In the genomic region with DNA sequence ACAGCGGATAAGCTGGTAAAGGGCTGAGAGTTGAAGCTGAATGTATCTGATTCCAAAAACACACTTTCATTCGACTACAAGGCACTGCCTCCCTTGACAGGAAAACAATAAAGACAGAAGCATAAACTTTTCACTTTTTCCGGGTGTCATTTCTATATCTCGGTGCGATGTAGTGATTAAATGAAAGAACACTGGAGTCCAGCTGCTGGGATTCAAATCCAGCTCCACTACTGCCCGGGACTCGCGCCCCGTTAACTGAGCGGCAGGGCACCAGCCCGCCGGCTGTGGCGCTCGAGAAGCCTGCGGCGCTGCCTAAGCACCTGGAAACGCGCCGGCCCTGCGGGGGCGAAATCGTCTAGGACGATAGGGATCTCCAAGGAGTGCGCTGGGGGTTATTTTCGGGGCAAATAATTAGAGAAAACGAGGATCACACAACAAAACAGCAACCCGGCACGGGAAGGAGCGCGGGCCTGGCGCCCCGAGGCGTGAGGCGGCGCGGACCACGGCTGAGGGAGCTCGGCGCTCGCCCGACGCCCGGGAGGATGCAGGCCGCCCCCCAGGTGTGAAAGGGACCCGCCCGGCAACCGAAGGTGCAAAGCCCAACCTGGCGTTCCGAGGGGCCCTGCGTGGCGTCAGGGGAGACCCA, we compare ENCODE assay signal across 1 cellular context.
TF ChIP-seq lines count a peak whose summit lies in the region.

No MANE protein-coding gene starts in this region.

TF ChIP-seq in K562, 482 proteins besides CTCF, POLR2A, EP300 and RAD21 (continues in another document):
- no peak for TF ChIP-seq ZNF445 (CRISPR knock-in tag; IDR thresholded peaks at IDR 0.05; ENCODE audit: low read depth)
- no peak for TF ChIP-seq MIER1 (IDR thresholded peaks at IDR 0.05; ENCODE audit: low read depth)
- TF ChIP-seq TFAM (CRISPR knock-in tag; conservative IDR thresholded peaks at IDR 0.05): no peak
- TF ChIP-seq, protein P1, sequence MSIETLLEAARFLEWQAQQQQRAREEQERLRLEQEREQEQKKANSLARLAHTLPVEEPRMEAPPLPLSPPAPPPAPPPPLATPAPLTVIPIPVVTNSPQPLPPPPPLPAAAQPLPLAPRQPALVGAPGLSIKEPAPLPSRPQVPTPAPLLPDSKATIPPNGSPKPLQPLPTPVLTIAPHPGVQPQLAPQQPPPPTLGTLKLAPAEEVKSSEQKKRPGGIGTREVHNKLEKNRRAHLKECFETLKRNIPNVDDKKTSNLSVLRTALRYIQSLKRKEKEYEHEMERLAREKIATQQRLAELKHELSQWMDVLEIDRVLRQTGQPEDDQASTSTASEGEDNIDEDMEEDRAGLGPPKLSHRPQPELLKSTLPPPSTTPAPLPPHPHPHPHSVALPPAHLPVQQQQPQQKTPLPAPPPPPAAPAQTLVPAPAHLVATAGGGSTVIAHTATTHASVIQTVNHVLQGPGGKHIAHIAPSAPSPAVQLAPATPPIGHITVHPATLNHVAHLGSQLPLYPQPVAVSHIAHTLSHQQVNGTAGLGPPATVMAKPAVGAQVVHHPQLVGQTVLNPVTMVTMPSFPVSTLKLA (conservative IDR thresholded peaks at IDR 0.05): peak in 1 of 2 experiments; percentile 23; a peak in 1 of 4 replicates
- TF ChIP-seq, protein P2, sequence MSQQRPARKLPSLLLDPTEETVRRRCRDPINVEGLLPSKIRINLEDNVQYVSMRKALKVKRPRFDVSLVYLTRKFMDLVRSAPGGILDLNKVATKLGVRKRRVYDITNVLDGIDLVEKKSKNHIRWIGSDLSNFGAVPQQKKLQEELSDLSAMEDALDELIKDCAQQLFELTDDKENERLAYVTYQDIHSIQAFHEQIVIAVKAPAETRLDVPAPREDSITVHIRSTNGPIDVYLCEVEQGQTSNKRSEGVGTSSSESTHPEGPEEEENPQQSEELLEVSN (IDR thresholded peaks at IDR 0.05; ENCODE audit: borderline replicate concordance in 1 of 2, extremely low read depth in 1 of 2, insufficient read depth in 1 of 2, insufficient read length in 1 of 2, low read depth in 1 of 2, low read length in 1 of 2, poor library complexity in 1 of 2, severe bottlenecking in 1 of 2): peak in 1 of 2 experiments; percentile 68
- no peak for TF ChIP-seq SLC30A9 (CRISPR knock-in tag; IDR thresholded peaks at IDR 0.05)
- TF ChIP-seq GATAD2A (IDR thresholded peaks at IDR 0.05): peak; percentile 67; the same call in 1 of the 2 replicates
- TF ChIP-seq, protein P3, sequence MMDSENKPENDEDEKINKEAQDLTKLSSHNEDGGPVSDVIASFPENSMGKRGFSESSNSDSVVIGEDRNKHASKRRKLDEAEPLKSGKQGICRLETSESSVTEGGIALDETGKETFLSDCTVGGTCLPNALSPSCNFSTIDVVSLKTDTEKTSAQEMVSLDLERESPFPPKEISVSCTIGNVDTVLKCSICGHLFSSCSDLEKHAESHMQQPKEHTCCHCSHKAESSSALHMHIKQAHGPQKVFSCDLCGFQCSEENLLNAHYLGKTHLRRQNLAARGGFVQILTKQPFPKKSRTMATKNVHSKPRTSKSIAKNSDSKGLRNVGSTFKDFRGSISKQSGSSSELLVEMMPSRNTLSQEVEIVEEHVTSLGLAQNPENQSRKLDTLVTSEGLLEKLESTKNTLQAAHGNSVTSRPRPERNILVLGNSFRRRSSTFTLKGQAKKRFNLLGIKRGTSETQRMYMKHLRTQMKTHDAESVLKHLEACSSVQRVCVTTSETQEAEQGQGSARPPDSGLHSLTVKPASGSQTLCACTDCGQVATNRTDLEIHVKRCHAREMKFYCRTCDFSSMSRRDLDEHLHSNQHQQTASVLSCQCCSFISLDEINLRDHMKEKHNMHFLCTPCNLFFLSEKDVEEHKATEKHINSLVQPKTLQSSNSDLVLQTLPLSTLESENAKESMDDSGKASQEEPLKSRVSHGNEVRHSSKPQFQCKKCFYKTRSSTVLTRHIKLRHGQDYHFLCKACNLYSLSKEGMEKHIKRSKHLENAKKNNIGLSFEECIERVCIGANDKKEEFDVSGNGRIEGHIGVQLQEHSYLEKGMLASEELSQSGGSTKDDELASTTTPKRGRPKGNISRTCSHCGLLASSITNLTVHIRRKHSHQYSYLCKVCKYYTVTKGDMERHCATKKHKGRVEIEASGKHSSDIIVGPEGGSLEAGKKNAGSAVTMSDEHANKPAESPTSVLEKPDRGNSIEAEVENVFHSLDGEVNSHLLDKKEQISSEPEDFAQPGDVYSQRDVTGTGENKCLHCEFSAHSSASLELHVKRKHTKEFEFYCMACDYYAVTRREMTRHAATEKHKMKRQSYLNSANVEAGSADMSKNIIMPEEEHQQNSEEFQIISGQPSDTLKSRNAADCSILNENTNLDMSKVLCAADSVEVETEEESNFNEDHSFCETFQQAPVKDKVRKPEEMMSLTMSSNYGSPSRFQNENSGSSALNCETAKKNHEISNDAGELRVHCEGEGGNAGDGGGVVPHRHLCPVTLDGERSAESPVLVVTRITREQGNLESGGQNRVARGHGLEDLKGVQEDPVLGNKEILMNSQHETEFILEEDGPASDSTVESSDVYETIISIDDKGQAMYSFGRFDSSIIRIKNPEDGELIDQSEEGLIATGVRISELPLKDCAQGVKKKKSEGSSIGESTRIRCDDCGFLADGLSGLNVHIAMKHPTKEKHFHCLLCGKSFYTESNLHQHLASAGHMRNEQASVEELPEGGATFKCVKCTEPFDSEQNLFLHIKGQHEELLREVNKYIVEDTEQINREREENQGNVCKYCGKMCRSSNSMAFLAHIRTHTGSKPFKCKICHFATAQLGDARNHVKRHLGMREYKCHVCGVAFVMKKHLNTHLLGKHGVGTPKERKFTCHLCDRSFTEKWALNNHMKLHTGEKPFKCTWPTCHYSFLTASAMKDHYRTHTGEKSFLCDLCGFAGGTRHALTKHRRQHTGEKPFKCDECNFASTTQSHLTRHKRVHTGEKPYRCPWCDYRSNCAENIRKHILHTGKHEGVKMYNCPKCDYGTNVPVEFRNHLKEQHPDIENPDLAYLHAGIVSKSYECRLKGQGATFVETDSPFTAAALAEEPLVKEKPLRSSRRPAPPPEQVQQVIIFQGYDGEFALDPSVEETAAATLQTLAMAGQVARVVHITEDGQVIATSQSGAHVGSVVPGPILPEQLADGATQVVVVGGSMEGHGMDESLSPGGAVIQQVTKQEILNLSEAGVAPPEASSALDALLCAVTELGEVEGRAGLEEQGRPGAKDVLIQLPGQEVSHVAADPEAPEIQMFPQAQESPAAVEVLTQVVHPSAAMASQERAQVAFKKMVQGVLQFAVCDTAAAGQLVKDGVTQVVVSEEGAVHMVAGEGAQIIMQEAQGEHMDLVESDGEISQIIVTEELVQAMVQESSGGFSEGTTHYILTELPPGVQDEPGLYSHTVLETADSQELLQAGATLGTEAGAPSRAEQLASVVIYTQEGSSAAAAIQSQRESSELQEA (IDR thresholded peaks at IDR 0.05; ENCODE audit: low read depth): no peak
- TF ChIP-seq, protein P4, sequence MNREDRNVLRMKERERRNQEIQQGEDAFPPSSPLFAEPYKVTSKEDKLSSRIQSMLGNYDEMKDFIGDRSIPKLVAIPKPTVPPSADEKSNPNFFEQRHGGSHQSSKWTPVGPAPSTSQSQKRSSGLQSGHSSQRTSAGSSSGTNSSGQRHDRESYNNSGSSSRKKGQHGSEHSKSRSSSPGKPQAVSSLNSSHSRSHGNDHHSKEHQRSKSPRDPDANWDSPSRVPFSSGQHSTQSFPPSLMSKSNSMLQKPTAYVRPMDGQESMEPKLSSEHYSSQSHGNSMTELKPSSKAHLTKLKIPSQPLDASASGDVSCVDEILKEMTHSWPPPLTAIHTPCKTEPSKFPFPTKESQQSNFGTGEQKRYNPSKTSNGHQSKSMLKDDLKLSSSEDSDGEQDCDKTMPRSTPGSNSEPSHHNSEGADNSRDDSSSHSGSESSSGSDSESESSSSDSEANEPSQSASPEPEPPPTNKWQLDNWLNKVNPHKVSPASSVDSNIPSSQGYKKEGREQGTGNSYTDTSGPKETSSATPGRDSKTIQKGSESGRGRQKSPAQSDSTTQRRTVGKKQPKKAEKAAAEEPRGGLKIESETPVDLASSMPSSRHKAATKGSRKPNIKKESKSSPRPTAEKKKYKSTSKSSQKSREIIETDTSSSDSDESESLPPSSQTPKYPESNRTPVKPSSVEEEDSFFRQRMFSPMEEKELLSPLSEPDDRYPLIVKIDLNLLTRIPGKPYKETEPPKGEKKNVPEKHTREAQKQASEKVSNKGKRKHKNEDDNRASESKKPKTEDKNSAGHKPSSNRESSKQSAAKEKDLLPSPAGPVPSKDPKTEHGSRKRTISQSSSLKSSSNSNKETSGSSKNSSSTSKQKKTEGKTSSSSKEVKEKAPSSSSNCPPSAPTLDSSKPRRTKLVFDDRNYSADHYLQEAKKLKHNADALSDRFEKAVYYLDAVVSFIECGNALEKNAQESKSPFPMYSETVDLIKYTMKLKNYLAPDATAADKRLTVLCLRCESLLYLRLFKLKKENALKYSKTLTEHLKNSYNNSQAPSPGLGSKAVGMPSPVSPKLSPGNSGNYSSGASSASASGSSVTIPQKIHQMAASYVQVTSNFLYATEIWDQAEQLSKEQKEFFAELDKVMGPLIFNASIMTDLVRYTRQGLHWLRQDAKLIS (CRISPR knock-in tag; IDR thresholded peaks at IDR 0.05): no peak
- TF ChIP-seq STAG1 (CRISPR knock-in tag; IDR thresholded peaks at IDR 0.05; ENCODE audit: borderline replicate concordance): no peak
- TF ChIP-seq ELF4 (CRISPR knock-in tag; IDR thresholded peaks at IDR 0.05): peak; percentile 40; the same call in 1 of the 2 replicates
- TF ChIP-seq, protein P5, sequence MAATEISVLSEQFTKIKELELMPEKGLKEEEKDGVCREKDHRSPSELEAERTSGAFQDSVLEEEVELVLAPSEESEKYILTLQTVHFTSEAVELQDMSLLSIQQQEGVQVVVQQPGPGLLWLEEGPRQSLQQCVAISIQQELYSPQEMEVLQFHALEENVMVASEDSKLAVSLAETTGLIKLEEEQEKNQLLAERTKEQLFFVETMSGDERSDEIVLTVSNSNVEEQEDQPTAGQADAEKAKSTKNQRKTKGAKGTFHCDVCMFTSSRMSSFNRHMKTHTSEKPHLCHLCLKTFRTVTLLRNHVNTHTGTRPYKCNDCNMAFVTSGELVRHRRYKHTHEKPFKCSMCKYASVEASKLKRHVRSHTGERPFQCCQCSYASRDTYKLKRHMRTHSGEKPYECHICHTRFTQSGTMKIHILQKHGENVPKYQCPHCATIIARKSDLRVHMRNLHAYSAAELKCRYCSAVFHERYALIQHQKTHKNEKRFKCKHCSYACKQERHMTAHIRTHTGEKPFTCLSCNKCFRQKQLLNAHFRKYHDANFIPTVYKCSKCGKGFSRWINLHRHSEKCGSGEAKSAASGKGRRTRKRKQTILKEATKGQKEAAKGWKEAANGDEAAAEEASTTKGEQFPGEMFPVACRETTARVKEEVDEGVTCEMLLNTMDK (IDR thresholded peaks at IDR 0.05; ENCODE audit: borderline replicate concordance, insufficient read depth, low read depth, low read length, poor library complexity, severe bottlenecking): peak; percentile 61
- TF ChIP-seq FOXP1 (CRISPR knock-in tag; IDR thresholded peaks at IDR 0.05): no peak
- TF ChIP-seq DPF2 (IDR thresholded peaks at IDR 0.05): peak; percentile 20; the same call in 1 of the 2 replicates
- TF ChIP-seq, protein P6, sequence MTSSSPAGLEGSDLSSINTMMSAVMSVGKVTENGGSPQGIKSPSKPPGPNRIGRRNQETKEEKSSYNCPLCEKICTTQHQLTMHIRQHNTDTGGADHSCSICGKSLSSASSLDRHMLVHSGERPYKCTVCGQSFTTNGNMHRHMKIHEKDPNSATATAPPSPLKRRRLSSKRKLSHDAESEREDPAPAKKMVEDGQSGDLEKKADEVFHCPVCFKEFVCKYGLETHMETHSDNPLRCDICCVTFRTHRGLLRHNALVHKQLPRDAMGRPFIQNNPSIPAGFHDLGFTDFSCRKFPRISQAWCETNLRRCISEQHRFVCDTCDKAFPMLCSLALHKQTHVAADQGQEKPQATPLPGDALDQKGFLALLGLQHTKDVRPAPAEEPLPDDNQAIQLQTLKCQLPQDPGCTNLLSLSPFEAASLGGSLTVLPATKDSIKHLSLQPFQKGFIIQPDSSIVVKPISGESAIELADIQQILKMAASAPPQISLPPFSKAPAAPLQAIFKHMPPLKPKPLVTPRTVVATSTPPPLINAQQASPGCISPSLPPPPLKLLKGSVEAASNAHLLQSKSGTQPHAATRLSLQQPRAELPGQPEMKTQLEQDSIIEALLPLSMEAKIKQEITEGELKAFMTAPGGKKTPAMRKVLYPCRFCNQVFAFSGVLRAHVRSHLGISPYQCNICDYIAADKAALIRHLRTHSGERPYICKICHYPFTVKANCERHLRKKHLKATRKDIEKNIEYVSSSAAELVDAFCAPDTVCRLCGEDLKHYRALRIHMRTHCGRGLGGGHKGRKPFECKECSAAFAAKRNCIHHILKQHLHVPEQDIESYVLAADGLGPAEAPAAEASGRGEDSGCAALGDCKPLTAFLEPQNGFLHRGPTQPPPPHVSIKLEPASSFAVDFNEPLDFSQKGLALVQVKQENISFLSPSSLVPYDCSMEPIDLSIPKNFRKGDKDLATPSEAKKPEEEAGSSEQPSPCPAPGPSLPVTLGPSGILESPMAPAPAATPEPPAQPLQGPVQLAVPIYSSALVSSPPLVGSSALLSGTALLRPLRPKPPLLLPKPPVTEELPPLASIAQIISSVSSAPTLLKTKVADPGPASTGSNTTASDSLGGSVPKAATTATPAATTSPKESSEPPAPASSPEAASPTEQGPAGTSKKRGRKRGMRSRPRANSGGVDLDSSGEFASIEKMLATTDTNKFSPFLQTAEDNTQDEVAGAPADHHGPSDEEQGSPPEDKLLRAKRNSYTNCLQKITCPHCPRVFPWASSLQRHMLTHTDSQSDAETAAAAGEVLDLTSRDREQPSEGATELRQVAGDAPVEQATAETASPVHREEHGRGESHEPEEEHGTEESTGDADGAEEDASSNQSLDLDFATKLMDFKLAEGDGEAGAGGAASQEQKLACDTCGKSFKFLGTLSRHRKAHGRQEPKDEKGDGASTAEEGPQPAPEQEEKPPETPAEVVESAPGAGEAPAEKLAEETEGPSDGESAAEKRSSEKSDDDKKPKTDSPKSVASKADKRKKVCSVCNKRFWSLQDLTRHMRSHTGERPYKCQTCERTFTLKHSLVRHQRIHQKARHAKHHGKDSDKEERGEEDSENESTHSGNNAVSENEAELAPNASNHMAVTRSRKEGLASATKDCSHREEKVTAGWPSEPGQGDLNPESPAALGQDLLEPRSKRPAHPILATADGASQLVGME (CRISPR knock-in tag; IDR thresholded peaks at IDR 0.05): 0 out of 2 replicates have a peak, but pooled peaks have one; percentile 34
